Comparison of ENCODE assay signal across 1 cellular context in the genomic region with DNA sequence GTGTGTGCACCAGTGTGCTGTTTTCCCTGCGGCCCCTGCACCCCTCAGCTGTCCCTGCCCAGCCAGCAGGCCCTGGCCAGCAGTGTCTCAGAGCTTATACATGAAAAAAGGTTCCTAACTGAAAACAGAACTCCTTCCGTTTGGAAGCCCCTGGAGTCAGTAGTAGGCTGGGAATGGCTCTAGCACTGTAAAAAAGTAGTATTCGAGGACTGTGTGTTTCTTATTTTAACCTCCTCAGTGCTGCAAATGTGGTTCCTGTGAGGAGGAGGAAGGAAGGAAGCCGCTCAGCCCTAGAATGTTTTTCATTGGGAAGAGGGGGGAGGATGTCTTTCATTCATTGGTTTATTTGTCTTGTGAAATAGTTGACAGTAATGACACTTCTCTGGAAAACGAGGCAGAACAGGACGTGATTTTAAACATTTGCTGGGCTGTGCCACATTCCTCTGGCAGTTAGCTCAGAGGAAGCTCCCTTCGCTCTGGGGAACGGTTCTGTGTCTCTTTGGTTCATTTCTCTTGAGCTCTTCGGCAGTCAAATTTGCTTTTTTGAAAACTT.
TF ChIP-seq lines count a peak whose summit lies in the region.

No MANE protein-coding gene starts in this region.

TF ChIP-seq in K562, 482 proteins besides CTCF, POLR2A, EP300 and RAD21 (continued from another document):
- TF ChIP-seq, protein P1, sequence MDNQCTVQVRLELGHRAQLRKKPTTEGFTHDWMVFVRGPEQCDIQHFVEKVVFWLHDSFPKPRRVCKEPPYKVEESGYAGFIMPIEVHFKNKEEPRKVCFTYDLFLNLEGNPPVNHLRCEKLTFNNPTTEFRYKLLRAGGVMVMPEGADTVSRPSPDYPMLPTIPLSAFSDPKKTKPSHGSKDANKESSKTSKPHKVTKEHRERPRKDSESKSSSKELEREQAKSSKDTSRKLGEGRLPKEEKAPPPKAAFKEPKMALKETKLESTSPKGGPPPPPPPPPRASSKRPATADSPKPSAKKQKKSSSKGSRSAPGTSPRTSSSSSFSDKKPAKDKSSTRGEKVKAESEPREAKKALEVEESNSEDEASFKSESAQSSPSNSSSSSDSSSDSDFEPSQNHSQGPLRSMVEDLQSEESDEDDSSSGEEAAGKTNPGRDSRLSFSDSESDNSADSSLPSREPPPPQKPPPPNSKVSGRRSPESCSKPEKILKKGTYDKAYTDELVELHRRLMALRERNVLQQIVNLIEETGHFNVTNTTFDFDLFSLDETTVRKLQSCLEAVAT (IDR thresholded peaks at IDR 0.05), result 0 out of 4 replicates have a peak, but pooled peaks of 1 of the 2 experiments have one; percentile 3
- TF ChIP-seq ZNF324 (CRISPR knock-in tag; IDR thresholded peaks at IDR 0.05) (no peak), SMAD3 (CRISPR knock-in tag; conservative IDR thresholded peaks at IDR 0.05) (no peak), MECOM (CRISPR knock-in tag; IDR thresholded peaks at IDR 0.05) (no peak), NFE2 (IDR thresholded peaks at IDR 0.05; ENCODE audit: low read depth) (no peak), POU5F1 (IDR thresholded peaks at IDR 0.05; ENCODE audit: borderline replicate concordance, low read depth, low read length, partially characterized antibody) (no peak), BACH1 (tag; IDR thresholded peaks at IDR 0.05) (no peak; the same call in 1 of the 2 replicates), SAP30 (IDR thresholded peaks at IDR 0.05; ENCODE audit: borderline replicate concordance, insufficient read depth, low read depth, low read length, poor library complexity, severe bottlenecking) (peak; percentile 43), TAF1 (IDR thresholded peaks at IDR 0.05; ENCODE audit: control insufficient read depth, extremely low read depth, insufficient read depth, low read length, severe bottlenecking) (peak; percentile 0), TAF15 (IDR thresholded peaks at IDR 0.05; ENCODE audit: low read depth, low read length) (no peak)
- TF ChIP-seq, protein P2, sequence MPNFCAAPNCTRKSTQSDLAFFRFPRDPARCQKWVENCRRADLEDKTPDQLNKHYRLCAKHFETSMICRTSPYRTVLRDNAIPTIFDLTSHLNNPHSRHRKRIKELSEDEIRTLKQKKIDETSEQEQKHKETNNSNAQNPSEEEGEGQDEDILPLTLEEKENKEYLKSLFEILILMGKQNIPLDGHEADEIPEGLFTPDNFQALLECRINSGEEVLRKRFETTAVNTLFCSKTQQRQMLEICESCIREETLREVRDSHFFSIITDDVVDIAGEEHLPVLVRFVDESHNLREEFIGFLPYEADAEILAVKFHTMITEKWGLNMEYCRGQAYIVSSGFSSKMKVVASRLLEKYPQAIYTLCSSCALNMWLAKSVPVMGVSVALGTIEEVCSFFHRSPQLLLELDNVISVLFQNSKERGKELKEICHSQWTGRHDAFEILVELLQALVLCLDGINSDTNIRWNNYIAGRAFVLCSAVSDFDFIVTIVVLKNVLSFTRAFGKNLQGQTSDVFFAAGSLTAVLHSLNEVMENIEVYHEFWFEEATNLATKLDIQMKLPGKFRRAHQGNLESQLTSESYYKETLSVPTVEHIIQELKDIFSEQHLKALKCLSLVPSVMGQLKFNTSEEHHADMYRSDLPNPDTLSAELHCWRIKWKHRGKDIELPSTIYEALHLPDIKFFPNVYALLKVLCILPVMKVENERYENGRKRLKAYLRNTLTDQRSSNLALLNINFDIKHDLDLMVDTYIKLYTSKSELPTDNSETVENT (CRISPR knock-in tag; IDR thresholded peaks at IDR 0.05), result no peak
- TF ChIP-seq, protein P3, sequence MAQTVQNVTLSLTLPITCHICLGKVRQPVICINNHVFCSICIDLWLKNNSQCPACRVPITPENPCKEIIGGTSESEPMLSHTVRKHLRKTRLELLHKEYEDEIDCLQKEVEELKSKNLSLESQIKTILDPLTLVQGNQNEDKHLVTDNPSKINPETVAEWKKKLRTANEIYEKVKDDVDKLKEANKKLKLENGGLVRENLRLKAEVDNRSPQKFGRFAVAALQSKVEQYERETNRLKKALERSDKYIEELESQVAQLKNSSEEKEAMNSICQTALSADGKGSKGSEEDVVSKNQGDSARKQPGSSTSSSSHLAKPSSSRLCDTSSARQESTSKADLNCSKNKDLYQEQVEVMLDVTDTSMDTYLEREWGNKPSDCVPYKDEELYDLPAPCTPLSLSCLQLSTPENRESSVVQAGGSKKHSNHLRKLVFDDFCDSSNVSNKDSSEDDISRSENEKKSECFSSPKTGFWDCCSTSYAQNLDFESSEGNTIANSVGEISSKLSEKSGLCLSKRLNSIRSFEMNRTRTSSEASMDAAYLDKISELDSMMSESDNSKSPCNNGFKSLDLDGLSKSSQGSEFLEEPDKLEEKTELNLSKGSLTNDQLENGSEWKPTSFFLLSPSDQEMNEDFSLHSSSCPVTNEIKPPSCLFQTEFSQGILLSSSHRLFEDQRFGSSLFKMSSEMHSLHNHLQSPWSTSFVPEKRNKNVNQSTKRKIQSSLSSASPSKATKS (CRISPR knock-in tag; IDR thresholded peaks at IDR 0.05), result no peak
- TF ChIP-seq, protein P4, sequence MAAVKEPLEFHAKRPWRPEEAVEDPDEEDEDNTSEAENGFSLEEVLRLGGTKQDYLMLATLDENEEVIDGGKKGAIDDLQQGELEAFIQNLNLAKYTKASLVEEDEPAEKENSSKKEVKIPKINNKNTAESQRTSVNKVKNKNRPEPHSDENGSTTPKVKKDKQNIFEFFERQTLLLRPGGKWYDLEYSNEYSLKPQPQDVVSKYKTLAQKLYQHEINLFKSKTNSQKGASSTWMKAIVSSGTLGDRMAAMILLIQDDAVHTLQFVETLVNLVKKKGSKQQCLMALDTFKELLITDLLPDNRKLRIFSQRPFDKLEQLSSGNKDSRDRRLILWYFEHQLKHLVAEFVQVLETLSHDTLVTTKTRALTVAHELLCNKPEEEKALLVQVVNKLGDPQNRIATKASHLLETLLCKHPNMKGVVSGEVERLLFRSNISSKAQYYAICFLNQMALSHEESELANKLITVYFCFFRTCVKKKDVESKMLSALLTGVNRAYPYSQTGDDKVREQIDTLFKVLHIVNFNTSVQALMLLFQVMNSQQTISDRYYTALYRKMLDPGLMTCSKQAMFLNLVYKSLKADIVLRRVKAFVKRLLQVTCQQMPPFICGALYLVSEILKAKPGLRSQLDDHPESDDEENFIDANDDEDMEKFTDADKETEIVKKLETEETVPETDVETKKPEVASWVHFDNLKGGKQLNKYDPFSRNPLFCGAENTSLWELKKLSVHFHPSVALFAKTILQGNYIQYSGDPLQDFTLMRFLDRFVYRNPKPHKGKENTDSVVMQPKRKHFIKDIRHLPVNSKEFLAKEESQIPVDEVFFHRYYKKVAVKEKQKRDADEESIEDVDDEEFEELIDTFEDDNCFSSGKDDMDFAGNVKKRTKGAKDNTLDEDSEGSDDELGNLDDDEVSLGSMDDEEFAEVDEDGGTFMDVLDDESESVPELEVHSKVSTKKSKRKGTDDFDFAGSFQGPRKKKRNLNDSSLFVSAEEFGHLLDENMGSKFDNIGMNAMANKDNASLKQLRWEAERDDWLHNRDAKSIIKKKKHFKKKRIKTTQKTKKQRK (IDR thresholded peaks at IDR 0.05; ENCODE audit: borderline replicate concordance, low read depth, low read length), result no peak
- TF ChIP-seq, protein P5, sequence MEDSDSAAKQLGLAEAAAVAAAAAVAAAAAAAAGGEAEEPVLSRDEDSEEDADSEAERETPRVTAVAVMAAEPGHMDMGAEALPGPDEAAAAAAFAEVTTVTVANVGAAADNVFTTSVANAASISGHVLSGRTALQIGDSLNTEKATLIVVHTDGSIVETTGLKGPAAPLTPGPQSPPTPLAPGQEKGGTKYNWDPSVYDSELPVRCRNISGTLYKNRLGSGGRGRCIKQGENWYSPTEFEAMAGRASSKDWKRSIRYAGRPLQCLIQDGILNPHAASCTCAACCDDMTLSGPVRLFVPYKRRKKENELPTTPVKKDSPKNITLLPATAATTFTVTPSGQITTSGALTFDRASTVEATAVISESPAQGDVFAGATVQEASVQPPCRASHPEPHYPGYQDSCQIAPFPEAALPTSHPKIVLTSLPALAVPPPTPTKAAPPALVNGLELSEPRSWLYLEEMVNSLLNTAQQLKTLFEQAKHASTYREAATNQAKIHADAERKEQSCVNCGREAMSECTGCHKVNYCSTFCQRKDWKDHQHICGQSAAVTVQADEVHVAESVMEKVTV (CRISPR knock-in tag; IDR thresholded peaks at IDR 0.05), result no peak
- TF ChIP-seq, protein P6, sequence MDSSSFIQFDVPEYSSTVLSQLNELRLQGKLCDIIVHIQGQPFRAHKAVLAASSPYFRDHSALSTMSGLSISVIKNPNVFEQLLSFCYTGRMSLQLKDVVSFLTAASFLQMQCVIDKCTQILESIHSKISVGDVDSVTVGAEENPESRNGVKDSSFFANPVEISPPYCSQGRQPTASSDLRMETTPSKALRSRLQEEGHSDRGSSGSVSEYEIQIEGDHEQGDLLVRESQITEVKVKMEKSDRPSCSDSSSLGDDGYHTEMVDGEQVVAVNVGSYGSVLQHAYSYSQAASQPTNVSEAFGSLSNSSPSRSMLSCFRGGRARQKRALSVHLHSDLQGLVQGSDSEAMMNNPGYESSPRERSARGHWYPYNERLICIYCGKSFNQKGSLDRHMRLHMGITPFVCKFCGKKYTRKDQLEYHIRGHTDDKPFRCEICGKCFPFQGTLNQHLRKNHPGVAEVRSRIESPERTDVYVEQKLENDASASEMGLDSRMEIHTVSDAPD (CRISPR knock-in tag; IDR thresholded peaks at IDR 0.05), result no peak
- TF ChIP-seq, protein P7, sequence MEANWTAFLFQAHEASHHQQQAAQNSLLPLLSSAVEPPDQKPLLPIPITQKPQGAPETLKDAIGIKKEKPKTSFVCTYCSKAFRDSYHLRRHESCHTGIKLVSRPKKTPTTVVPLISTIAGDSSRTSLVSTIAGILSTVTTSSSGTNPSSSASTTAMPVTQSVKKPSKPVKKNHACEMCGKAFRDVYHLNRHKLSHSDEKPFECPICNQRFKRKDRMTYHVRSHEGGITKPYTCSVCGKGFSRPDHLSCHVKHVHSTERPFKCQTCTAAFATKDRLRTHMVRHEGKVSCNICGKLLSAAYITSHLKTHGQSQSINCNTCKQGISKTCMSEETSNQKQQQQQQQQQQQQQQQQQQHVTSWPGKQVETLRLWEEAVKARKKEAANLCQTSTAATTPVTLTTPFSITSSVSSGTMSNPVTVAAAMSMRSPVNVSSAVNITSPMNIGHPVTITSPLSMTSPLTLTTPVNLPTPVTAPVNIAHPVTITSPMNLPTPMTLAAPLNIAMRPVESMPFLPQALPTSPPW (CRISPR knock-in tag; IDR thresholded peaks at IDR 0.05), result peak; percentile 48
TF ChIP-seq in K562: peak in this region for 15.
